ENCODE assay signal across 1 cellular context in the genomic region with DNA sequence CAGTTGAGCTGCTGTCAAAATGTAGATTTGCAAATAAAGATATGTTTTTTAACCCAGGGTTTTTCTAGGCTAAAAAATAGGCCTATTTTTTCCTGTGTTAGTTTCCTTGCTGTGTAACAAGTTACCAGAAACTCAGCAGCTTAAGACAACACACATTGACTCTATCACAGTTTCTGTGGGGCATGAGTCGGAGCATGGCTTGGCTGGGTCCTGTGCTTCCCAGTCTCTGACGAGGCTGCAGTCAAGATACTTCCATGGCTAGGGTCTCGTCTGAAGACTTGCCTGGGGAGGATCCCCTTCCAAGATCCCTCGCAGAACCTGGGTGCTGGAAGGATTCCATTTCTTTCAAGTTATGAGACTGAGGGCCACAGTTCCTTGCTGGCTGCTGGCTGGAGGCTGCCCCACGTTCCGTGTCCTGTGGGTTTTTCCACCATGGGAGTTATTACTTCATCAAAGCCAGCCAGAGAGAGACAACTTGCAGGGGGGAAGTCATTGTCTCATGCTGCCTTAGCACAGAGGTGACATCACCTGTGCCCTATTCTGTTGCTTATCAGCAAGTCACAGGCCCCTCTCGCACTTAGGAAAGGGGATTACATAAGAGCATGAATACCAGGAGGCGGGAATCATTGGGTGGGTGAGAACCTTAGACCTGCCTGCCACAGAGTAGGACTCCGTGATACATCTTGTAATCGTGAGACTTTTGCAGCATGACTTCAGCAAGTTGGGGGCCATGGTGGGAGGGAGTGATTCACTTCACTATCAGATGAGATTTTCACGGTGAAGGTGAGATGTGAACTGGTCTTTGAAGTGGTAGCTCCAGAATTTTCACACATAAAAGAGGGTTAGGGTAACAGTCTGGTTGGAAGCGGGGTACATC.
TF ChIP-seq lines count a peak whose summit lies in the region.

No MANE protein-coding gene starts in this region.

TF ChIP-seq in K562, 482 proteins besides CTCF, POLR2A, EP300 and RAD21 (continued from another document and continues in another):
- TF ChIP-seq, protein P1, sequence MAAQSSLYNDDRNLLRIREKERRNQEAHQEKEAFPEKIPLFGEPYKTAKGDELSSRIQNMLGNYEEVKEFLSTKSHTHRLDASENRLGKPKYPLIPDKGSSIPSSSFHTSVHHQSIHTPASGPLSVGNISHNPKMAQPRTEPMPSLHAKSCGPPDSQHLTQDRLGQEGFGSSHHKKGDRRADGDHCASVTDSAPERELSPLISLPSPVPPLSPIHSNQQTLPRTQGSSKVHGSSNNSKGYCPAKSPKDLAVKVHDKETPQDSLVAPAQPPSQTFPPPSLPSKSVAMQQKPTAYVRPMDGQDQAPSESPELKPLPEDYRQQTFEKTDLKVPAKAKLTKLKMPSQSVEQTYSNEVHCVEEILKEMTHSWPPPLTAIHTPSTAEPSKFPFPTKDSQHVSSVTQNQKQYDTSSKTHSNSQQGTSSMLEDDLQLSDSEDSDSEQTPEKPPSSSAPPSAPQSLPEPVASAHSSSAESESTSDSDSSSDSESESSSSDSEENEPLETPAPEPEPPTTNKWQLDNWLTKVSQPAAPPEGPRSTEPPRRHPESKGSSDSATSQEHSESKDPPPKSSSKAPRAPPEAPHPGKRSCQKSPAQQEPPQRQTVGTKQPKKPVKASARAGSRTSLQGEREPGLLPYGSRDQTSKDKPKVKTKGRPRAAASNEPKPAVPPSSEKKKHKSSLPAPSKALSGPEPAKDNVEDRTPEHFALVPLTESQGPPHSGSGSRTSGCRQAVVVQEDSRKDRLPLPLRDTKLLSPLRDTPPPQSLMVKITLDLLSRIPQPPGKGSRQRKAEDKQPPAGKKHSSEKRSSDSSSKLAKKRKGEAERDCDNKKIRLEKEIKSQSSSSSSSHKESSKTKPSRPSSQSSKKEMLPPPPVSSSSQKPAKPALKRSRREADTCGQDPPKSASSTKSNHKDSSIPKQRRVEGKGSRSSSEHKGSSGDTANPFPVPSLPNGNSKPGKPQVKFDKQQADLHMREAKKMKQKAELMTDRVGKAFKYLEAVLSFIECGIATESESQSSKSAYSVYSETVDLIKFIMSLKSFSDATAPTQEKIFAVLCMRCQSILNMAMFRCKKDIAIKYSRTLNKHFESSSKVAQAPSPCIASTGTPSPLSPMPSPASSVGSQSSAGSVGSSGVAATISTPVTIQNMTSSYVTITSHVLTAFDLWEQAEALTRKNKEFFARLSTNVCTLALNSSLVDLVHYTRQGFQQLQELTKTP (IDR thresholded peaks at IDR 0.05; ENCODE audit: low read depth in 1 of 2, partially characterized antibody in 2 of 2) = peak; percentile 35 to 67
- TF ChIP-seq MCM7 (IDR thresholded peaks at IDR 0.05) (no peak), DNMT1 (IDR thresholded peaks at IDR 0.05) (no peak), KAT7 (CRISPR knock-in tag; IDR thresholded peaks at IDR 0.05; ENCODE audit: borderline replicate concordance) (0 out of 2 replicates have a peak, but pooled peaks have one; percentile 21), POLR2AphosphoS5 (IDR thresholded peaks at IDR 0.05; ENCODE audit: control insufficient read depth, insufficient read depth, low read depth, low read length) (peak; percentile 67), MXI1 (IDR thresholded peaks at IDR 0.05; ENCODE audit: low read depth, low read length) (no peak), KAT8 (IDR thresholded peaks at IDR 0.05; ENCODE audit: low read depth) (no peak), ESRRA (IDR thresholded peaks at IDR 0.05; ENCODE audit: borderline replicate concordance, low read depth) (peak; percentile 35; the same call in 1 of the 2 replicates), CHD4 (IDR thresholded peaks at IDR 0.05; ENCODE audit: insufficient read depth, insufficient replicate concordance, low read depth, low read length, poor library complexity, severe bottlenecking) (no peak), SMAD1 (IDR thresholded peaks at IDR 0.05; ENCODE audit: low read depth, low read length, partially characterized antibody) (peak; percentile 87), TEAD4 (IDR thresholded peaks at IDR 0.05; ENCODE audit: low read length) (peak; percentile 91), TEAD4 (CRISPR knock-in tag; IDR thresholded peaks at IDR 0.05; ENCODE audit: borderline replicate concordance) (no peak), ZNF12 (CRISPR knock-in tag; IDR thresholded peaks at IDR 0.05) (no peak), ZBED1 (IDR thresholded peaks at IDR 0.05) (peak; percentile 46; the same call in 1 of the 2 replicates), L3MBTL2 (IDR thresholded peaks at IDR 0.05) (peak; percentile 61; the same call in 1 of the 2 replicates), KLF6 (CRISPR knock-in tag; IDR thresholded peaks at IDR 0.05; ENCODE audit: borderline replicate concordance) (no peak), LCOR (CRISPR knock-in tag; IDR thresholded peaks at IDR 0.05) (no peak), RBM22 (IDR thresholded peaks at IDR 0.05; ENCODE audit: low read depth, low read length, poor library complexity, severe bottlenecking) (no peak), PHF8 (IDR thresholded peaks at IDR 0.05; ENCODE audit: borderline replicate concordance, low read length) (no peak), MEIS2 (IDR thresholded peaks at IDR 0.05; ENCODE audit: partially characterized antibody) (no peak), MTA3 (IDR thresholded peaks at IDR 0.05; ENCODE audit: borderline replicate concordance) (0 out of 2 replicates have a peak, but pooled peaks have one; percentile 49), TBL1XR1 (IDR thresholded peaks at IDR 0.05; ENCODE audit: low read length in 2 of 2) (peak in 1 of 2 experiments; percentile 73; a peak in 1 of 4 replicates), GATAD2B (IDR thresholded peaks at IDR 0.05; ENCODE audit: borderline replicate concordance) (0 out of 2 replicates have a peak, but pooled peaks have one; percentile 43), HDAC6 (IDR thresholded peaks at IDR 0.05; ENCODE audit: low read depth, low read length) (no peak), ZNF217 (CRISPR knock-in tag; IDR thresholded peaks at IDR 0.05) (no peak), DPF2 (IDR thresholded peaks at IDR 0.05) (peak; percentile 95), ZNF766 (CRISPR knock-in tag; conservative IDR thresholded peaks at IDR 0.05) (0 out of 2 replicates have a peak, but pooled peaks have one; percentile 52)
- TF ChIP-seq, protein P2, sequence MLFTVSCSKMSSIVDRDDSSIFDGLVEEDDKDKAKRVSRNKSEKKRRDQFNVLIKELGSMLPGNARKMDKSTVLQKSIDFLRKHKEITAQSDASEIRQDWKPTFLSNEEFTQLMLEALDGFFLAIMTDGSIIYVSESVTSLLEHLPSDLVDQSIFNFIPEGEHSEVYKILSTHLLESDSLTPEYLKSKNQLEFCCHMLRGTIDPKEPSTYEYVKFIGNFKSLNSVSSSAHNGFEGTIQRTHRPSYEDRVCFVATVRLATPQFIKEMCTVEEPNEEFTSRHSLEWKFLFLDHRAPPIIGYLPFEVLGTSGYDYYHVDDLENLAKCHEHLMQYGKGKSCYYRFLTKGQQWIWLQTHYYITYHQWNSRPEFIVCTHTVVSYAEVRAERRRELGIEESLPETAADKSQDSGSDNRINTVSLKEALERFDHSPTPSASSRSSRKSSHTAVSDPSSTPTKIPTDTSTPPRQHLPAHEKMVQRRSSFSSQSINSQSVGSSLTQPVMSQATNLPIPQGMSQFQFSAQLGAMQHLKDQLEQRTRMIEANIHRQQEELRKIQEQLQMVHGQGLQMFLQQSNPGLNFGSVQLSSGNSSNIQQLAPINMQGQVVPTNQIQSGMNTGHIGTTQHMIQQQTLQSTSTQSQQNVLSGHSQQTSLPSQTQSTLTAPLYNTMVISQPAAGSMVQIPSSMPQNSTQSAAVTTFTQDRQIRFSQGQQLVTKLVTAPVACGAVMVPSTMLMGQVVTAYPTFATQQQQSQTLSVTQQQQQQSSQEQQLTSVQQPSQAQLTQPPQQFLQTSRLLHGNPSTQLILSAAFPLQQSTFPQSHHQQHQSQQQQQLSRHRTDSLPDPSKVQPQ (CRISPR knock-in tag; IDR thresholded peaks at IDR 0.05; ENCODE audit: borderline replicate concordance) = no peak
- TF ChIP-seq, protein P3, sequence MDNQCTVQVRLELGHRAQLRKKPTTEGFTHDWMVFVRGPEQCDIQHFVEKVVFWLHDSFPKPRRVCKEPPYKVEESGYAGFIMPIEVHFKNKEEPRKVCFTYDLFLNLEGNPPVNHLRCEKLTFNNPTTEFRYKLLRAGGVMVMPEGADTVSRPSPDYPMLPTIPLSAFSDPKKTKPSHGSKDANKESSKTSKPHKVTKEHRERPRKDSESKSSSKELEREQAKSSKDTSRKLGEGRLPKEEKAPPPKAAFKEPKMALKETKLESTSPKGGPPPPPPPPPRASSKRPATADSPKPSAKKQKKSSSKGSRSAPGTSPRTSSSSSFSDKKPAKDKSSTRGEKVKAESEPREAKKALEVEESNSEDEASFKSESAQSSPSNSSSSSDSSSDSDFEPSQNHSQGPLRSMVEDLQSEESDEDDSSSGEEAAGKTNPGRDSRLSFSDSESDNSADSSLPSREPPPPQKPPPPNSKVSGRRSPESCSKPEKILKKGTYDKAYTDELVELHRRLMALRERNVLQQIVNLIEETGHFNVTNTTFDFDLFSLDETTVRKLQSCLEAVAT (IDR thresholded peaks at IDR 0.05) = 0 out of 4 replicates have a peak, but pooled peaks of 1 of the 2 experiments have one; percentile 17
- TF ChIP-seq, protein P4, sequence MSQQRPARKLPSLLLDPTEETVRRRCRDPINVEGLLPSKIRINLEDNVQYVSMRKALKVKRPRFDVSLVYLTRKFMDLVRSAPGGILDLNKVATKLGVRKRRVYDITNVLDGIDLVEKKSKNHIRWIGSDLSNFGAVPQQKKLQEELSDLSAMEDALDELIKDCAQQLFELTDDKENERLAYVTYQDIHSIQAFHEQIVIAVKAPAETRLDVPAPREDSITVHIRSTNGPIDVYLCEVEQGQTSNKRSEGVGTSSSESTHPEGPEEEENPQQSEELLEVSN (IDR thresholded peaks at IDR 0.05; ENCODE audit: borderline replicate concordance in 1 of 2, extremely low read depth in 1 of 2, insufficient read depth in 1 of 2, insufficient read length in 1 of 2, low read depth in 1 of 2, low read length in 1 of 2, poor library complexity in 1 of 2, severe bottlenecking in 1 of 2) = peak; percentile 50 to 69
- TF ChIP-seq, protein P5, sequence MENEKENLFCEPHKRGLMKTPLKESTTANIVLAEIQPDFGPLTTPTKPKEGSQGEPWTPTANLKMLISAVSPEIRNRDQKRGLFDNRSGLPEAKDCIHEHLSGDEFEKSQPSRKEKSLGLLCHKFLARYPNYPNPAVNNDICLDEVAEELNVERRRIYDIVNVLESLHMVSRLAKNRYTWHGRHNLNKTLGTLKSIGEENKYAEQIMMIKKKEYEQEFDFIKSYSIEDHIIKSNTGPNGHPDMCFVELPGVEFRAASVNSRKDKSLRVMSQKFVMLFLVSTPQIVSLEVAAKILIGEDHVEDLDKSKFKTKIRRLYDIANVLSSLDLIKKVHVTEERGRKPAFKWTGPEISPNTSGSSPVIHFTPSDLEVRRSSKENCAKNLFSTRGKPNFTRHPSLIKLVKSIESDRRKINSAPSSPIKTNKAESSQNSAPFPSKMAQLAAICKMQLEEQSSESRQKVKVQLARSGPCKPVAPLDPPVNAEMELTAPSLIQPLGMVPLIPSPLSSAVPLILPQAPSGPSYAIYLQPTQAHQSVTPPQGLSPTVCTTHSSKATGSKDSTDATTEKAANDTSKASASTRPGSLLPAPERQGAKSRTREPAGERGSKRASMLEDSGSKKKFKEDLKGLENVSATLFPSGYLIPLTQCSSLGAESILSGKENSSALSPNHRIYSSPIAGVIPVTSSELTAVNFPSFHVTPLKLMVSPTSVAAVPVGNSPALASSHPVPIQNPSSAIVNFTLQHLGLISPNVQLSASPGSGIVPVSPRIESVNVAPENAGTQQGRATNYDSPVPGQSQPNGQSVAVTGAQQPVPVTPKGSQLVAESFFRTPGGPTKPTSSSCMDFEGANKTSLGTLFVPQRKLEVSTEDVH (IDR thresholded peaks at IDR 0.05; ENCODE audit: low read depth, partially characterized antibody) = peak; percentile 45
- TF ChIP-seq, protein P6, sequence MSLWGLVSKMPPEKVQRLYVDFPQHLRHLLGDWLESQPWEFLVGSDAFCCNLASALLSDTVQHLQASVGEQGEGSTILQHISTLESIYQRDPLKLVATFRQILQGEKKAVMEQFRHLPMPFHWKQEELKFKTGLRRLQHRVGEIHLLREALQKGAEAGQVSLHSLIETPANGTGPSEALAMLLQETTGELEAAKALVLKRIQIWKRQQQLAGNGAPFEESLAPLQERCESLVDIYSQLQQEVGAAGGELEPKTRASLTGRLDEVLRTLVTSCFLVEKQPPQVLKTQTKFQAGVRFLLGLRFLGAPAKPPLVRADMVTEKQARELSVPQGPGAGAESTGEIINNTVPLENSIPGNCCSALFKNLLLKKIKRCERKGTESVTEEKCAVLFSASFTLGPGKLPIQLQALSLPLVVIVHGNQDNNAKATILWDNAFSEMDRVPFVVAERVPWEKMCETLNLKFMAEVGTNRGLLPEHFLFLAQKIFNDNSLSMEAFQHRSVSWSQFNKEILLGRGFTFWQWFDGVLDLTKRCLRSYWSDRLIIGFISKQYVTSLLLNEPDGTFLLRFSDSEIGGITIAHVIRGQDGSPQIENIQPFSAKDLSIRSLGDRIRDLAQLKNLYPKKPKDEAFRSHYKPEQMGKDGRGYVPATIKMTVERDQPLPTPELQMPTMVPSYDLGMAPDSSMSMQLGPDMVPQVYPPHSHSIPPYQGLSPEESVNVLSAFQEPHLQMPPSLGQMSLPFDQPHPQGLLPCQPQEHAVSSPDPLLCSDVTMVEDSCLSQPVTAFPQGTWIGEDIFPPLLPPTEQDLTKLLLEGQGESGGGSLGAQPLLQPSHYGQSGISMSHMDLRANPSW (CRISPR knock-in tag; IDR thresholded peaks at IDR 0.05) = 0 out of 2 replicates have a peak, but pooled peaks have one; percentile 43
- TF ChIP-seq, protein P7, sequence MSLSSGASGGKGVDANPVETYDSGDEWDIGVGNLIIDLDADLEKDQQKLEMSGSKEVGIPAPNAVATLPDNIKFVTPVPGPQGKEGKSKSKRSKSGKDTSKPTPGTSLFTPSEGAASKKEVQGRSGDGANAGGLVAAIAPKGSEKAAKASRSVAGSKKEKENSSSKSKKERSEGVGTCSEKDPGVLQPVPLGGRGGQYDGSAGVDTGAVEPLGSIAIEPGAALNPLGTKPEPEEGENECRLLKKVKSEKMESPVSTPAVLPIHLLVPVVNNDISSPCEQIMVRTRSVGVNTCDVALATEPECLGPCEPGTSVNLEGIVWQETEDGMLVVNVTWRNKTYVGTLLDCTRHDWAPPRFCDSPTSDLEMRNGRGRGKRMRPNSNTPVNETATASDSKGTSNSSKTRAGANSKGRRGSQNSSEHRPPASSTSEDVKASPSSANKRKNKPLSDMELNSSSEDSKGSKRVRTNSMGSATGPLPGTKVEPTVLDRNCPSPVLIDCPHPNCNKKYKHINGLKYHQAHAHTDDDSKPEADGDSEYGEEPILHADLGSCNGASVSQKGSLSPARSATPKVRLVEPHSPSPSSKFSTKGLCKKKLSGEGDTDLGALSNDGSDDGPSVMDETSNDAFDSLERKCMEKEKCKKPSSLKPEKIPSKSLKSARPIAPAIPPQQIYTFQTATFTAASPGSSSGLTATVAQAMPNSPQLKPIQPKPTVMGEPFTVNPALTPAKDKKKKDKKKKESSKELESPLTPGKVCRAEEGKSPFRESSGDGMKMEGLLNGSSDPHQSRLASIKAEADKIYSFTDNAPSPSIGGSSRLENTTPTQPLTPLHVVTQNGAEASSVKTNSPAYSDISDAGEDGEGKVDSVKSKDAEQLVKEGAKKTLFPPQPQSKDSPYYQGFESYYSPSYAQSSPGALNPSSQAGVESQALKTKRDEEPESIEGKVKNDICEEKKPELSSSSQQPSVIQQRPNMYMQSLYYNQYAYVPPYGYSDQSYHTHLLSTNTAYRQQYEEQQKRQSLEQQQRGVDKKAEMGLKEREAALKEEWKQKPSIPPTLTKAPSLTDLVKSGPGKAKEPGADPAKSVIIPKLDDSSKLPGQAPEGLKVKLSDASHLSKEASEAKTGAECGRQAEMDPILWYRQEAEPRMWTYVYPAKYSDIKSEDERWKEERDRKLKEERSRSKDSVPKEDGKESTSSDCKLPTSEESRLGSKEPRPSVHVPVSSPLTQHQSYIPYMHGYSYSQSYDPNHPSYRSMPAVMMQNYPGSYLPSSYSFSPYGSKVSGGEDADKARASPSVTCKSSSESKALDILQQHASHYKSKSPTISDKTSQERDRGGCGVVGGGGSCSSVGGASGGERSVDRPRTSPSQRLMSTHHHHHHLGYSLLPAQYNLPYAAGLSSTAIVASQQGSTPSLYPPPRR (CRISPR knock-in tag; IDR thresholded peaks at IDR 0.05; ENCODE audit: borderline replicate concordance) = no peak
